1 cellular context compared by ENCODE assay signal in the genomic region with DNA sequence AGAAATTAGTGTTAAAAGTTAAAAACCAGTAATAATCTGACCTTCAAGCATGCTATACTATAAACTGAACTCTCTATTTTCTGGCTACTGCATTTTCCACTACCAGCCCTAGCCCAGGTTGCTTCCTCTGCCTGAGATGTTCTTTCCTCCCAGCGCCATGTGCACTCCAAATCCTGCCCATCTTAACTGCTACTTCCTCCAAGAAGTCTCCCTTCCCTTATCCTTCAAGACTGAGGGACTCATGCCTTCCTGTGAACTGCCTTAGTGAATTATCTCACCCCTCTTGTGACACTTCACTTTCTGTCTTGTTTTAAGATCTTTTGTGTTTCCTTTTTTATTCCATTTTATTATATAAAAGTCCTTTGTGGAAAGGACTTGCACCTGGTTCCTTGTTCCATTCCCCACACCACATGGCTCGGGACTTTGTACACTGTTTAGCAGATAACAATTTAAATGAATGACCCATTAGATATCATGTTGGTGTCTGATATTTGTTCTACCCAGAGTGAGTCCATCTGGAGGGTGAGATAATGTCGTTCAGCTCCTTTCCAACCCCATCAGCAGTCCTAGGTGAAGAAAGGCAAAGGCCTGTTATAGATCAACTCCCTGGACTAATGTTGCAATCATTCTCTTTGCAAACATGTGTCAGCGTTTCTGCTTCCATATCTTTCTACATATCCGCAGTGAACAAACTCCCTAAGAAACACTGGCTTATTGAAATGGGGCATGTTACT.
TF ChIP-seq lines count a peak whose summit lies in the region.

No MANE protein-coding gene starts in this region.

TF ChIP-seq in HepG2, 621 proteins besides CTCF, POLR2A, EP300 and RAD21 (continued from another document and continues in another):
- TF ChIP-seq, protein P1, sequence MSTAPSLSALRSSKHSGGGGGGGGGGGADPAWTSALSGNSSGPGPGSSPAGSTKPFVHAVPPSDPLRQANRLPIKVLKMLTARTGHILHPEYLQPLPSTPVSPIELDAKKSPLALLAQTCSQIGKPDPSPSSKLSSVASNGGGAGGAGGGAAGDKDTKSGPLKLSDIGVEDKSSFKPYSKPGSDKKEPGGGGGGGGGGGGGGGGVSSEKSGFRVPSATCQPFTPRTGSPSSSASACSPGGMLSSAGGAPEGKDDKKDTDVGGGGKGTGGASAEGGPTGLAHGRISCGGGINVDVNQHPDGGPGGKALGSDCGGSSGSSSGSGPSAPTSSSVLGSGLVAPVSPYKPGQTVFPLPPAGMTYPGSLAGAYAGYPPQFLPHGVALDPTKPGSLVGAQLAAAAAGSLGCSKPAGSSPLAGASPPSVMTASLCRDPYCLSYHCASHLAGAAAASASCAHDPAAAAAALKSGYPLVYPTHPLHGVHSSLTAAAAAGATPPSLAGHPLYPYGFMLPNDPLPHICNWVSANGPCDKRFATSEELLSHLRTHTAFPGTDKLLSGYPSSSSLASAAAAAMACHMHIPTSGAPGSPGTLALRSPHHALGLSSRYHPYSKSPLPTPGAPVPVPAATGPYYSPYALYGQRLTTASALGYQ (CRISPR knock-in tag; IDR thresholded peaks at IDR 0.05) = no peak
- TF ChIP-seq SIX4 (CRISPR knock-in tag; IDR thresholded peaks at IDR 0.05) = peak; percentile 75; the same call in 1 of the 2 replicates
- no peak for TF ChIP-seq RFX3 (CRISPR knock-in tag; IDR thresholded peaks at IDR 0.05)
- TF ChIP-seq ESRRA (CRISPR knock-in tag; IDR thresholded peaks at IDR 0.05; ENCODE audit: low read depth) = peak; percentile 50; the same call in 1 of the 2 replicates
- TF ChIP-seq ZNF883 (CRISPR knock-in tag; IDR thresholded peaks at IDR 0.05; ENCODE audit: not compliant biosample characterization) = no peak
- TF ChIP-seq ARID2 (CRISPR knock-in tag; IDR thresholded peaks at IDR 0.05; ENCODE audit: borderline replicate concordance) = no peak
- peak; percentile 73; the same call in 1 of the 2 replicates for TF ChIP-seq LRRFIP1 (CRISPR knock-in tag; conservative IDR thresholded peaks at IDR 0.05)
- TF ChIP-seq RBM22 (optimal IDR thresholded peaks at IDR 0.05; ENCODE audit: low read length) = no peak
- TF ChIP-seq ZNF720 (CRISPR knock-in tag; IDR thresholded peaks at IDR 0.05) = no peak
- peak; percentile 88 for TF ChIP-seq MED1 (CRISPR knock-in tag; IDR thresholded peaks at IDR 0.05)
- TF ChIP-seq SSRP1 (CRISPR knock-in tag; IDR thresholded peaks at IDR 0.05) = peak; percentile 85; the same call in 1 of the 2 replicates
- TF ChIP-seq CEBPZ (IDR thresholded peaks at IDR 0.05; ENCODE audit: low read length) = no peak
- TF ChIP-seq, protein P2, sequence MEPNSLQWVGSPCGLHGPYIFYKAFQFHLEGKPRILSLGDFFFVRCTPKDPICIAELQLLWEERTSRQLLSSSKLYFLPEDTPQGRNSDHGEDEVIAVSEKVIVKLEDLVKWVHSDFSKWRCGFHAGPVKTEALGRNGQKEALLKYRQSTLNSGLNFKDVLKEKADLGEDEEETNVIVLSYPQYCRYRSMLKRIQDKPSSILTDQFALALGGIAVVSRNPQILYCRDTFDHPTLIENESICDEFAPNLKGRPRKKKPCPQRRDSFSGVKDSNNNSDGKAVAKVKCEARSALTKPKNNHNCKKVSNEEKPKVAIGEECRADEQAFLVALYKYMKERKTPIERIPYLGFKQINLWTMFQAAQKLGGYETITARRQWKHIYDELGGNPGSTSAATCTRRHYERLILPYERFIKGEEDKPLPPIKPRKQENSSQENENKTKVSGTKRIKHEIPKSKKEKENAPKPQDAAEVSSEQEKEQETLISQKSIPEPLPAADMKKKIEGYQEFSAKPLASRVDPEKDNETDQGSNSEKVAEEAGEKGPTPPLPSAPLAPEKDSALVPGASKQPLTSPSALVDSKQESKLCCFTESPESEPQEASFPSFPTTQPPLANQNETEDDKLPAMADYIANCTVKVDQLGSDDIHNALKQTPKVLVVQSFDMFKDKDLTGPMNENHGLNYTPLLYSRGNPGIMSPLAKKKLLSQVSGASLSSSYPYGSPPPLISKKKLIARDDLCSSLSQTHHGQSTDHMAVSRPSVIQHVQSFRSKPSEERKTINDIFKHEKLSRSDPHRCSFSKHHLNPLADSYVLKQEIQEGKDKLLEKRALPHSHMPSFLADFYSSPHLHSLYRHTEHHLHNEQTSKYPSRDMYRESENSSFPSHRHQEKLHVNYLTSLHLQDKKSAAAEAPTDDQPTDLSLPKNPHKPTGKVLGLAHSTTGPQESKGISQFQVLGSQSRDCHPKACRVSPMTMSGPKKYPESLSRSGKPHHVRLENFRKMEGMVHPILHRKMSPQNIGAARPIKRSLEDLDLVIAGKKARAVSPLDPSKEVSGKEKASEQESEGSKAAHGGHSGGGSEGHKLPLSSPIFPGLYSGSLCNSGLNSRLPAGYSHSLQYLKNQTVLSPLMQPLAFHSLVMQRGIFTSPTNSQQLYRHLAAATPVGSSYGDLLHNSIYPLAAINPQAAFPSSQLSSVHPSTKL (CRISPR knock-in tag; IDR thresholded peaks at IDR 0.05) = peak; percentile 98
- TF ChIP-seq PHF8 (CRISPR knock-in tag; IDR thresholded peaks at IDR 0.05) = peak; percentile 48; the same call in 1 of the 2 replicates
- TF ChIP-seq ZSCAN21 (CRISPR knock-in tag; IDR thresholded peaks at IDR 0.05; ENCODE audit: borderline replicate concordance) = no peak
- peak; percentile 18; the same call in 1 of the 2 replicates for TF ChIP-seq TBX3 (IDR thresholded peaks at IDR 0.05; ENCODE audit: borderline replicate concordance)
- peak; percentile 83 for TF ChIP-seq NCOR1 (IDR thresholded peaks at IDR 0.05; ENCODE audit: borderline replicate concordance, low read length)
- TF ChIP-seq ADNP (CRISPR knock-in tag; IDR thresholded peaks at IDR 0.05) = no peak
- TF ChIP-seq ZNF703 (CRISPR knock-in tag; IDR thresholded peaks at IDR 0.05; ENCODE audit: borderline replicate concordance) = no peak
- peak; percentile 100 for TF ChIP-seq CEBPG (CRISPR knock-in tag; IDR thresholded peaks at IDR 0.05)
- TF ChIP-seq GMEB2 (CRISPR knock-in tag; IDR thresholded peaks at IDR 0.05; ENCODE audit: low read depth) = peak; percentile 39; the same call in 1 of the 2 replicates
- TF ChIP-seq, protein P3, sequence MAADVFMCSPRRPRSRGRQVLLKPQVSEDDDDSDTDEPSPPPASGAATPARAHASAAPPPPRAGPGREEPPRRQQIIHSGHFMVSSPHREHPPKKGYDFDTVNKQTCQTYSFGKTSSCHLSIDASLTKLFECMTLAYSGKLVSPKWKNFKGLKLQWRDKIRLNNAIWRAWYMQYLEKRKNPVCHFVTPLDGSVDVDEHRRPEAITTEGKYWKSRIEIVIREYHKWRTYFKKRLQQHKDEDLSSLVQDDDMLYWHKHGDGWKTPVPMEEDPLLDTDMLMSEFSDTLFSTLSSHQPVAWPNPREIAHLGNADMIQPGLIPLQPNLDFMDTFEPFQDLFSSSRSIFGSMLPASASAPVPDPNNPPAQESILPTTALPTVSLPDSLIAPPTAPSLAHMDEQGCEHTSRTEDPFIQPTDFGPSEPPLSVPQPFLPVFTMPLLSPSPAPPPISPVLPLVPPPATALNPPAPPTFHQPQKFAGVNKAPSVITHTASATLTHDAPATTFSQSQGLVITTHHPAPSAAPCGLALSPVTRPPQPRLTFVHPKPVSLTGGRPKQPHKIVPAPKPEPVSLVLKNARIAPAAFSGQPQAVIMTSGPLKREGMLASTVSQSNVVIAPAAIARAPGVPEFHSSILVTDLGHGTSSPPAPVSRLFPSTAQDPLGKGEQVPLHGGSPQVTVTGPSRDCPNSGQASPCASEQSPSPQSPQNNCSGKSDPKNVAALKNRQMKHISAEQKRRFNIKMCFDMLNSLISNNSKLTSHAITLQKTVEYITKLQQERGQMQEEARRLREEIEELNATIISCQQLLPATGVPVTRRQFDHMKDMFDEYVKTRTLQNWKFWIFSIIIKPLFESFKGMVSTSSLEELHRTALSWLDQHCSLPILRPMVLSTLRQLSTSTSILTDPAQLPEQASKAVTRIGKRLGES (CRISPR knock-in tag; IDR thresholded peaks at IDR 0.05; ENCODE audit: borderline replicate concordance) = no peak
- TF ChIP-seq ZNF644 (CRISPR knock-in tag; IDR thresholded peaks at IDR 0.05; ENCODE audit: low read depth) = peak; percentile 97
- peak; percentile 78 for TF ChIP-seq NR2C2 (CRISPR knock-in tag; IDR thresholded peaks at IDR 0.05; ENCODE audit: borderline replicate concordance)
- TF ChIP-seq, protein P4, sequence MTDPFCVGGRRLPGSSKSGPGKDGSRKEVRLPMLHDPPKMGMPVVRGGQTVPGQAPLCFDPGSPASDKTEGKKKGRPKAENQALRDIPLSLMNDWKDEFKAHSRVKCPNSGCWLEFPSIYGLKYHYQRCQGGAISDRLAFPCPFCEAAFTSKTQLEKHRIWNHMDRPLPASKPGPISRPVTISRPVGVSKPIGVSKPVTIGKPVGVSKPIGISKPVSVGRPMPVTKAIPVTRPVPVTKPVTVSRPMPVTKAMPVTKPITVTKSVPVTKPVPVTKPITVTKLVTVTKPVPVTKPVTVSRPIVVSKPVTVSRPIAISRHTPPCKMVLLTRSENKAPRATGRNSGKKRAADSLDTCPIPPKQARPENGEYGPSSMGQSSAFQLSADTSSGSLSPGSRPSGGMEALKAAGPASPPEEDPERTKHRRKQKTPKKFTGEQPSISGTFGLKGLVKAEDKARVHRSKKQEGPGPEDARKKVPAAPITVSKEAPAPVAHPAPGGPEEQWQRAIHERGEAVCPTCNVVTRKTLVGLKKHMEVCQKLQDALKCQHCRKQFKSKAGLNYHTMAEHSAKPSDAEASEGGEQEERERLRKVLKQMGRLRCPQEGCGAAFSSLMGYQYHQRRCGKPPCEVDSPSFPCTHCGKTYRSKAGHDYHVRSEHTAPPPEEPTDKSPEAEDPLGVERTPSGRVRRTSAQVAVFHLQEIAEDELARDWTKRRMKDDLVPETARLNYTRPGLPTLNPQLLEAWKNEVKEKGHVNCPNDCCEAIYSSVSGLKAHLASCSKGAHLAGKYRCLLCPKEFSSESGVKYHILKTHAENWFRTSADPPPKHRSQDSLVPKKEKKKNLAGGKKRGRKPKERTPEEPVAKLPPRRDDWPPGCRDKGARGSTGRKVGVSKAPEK (CRISPR knock-in tag; IDR thresholded peaks at IDR 0.05; ENCODE audit: borderline replicate concordance) = 0 out of 2 replicates have a peak, but pooled peaks have one; percentile 49
- TF ChIP-seq MED13 (CRISPR knock-in tag; IDR thresholded peaks at IDR 0.05) = no peak; the same call in 1 of the 2 replicates
- peak; percentile 98 for TF ChIP-seq ZNF792 (CRISPR knock-in tag; IDR thresholded peaks at IDR 0.05)
- no peak for TF ChIP-seq ZIK1 (CRISPR knock-in tag; IDR thresholded peaks at IDR 0.05; ENCODE audit: borderline replicate concordance, low read depth)
- peak; percentile 70; the same call in 1 of the 2 replicates for TF ChIP-seq ATF3 (CRISPR knock-in tag; IDR thresholded peaks at IDR 0.05)
- TF ChIP-seq ZSCAN22 (CRISPR knock-in tag; IDR thresholded peaks at IDR 0.05) = no peak
- TF ChIP-seq ZNF747 (CRISPR knock-in tag; IDR thresholded peaks at IDR 0.05; ENCODE audit: borderline replicate concordance) = no peak
- no peak for TF ChIP-seq ZNF850 (CRISPR knock-in tag; conservative IDR thresholded peaks at IDR 0.05)
- peak; percentile 79 for TF ChIP-seq ERF (CRISPR knock-in tag; IDR thresholded peaks at IDR 0.05)
- peak; percentile 60 for TF ChIP-seq SP5 (CRISPR knock-in tag; IDR thresholded peaks at IDR 0.05; ENCODE audit: borderline replicate concordance, low read depth)
- TF ChIP-seq ZNF737 (CRISPR knock-in tag; IDR thresholded peaks at IDR 0.05; ENCODE audit: borderline replicate concordance) = no peak
- TF ChIP-seq TRIM24 (CRISPR knock-in tag; IDR thresholded peaks at IDR 0.05) = peak; percentile 84
- no peak for TF ChIP-seq MATR3 (CRISPR knock-in tag; IDR thresholded peaks at IDR 0.05)
